In genomic region chr2:17827785-17828184, GRCh38 we compare ENCODE assay signal across 29 cellular contexts. TPM values are rescaled to one million over a fixed set of nuclear protein-coding genes. Genes with fewer than 3 reads are reported as not detected.
"Had no signal": no experiment of that assay in that cellular context is flagged by ENCODE, and none has a peak within 500 bp of the region (broad histone marks: within the 10 kb centered on the region; RNA-seq: fewer than 3 reads in every experiment).

No MANE protein-coding gene starts in this region.

- H3K9ac ChIP-seq: KMS-11 had no signal

- H2AFZ ChIP-seq: PC-9 had no signal

- H3K4me3 ChIP-seq: cardiac muscle cell, PC-9, SK-N-MC had no signal

- DNase-seq: activated CD4-positive, alpha-beta memory T cell treated with anti-CD3 and anti-CD28 coated beads for 36 hours; activated CD4-positive, alpha-beta T cell treated with anti-CD3 and anti-CD28 coated beads for 36 hours; activated CD4-positive, alpha-beta T cell treated with anti-CD3 and anti-CD28 coated beads, Interleukin-2, amount 10 ng/mL, durations not matched to agents 7 days and 5 days; activated CD8-positive, alpha-beta memory T cell treated with anti-CD3 and anti-CD28 coated beads, Interleukin-2, amount 50 U/mL, for 4 hours; activated effector memory CD4-positive, alpha-beta T cell treated with Interleukin-2 at 50 U/mL for 16 hours; activated naive CD4-positive, alpha-beta T cell treated with anti-CD3 and anti-CD28 coated beads, Interleukin-2, amount 10 ng/mL, durations not matched to agents 7 days and 5 days; activated naive CD8-positive, alpha-beta T cell treated with anti-CD3 and anti-CD28 coated beads, Interleukin-2, amount 50 U/mL, for 24 hours; activated T-cell treated with anti-CD3 and anti-CD28 coated beads, Interleukin-2, amount 50 U/mL, for 48 hours; aorta; NCI-H1092 treated with DMSO at 0.1 percent for 48 hours; NCI-H1417 treated with DMSO at 0.1 percent for 48 hours; NCI-H187 treated with DMSO at 0.1 percent for 48 hours; NCI-H2171 treated with DMSO at 0.1 percent for 48 hours; NCI-H2227 treated with DMSO at 0.1 percent for 48 hours; NCI-H446 treated with DMSO at 0.1 percent for 48 hours; NCI-H524; NK-92 treated with Interleukin-12 subunit alpha and Interleukin-12 subunit beta, amount 100 ng/mL, for 24 hours; PC-9; Right ventricle myocardium superior; T1000 had no signal

- H3K27ac ChIP-seq: cardiac muscle cell, KMS-11, PC-9, SK-N-MC had no signal

- H3K9me3 Mint-ChIP-seq: activated CD4-positive, alpha-beta memory T cell treated with anti-CD3 and anti-CD28 coated beads for 36 hours; activated CD4-positive, alpha-beta T cell treated with anti-CD3 and anti-CD28 coated beads, Interleukin-2, amount 10 ng/mL, durations not matched to agents 7 days and 5 days; activated naive CD4-positive, alpha-beta T cell treated with anti-CD3 and anti-CD28 coated beads, Interleukin-2, amount 10 ng/mL, durations not matched to agents 7 days and 5 days; activated naive CD8-positive, alpha-beta T cell treated with anti-CD3 and anti-CD28 coated beads, Interleukin-2, amount 50 U/mL, for 24 hours; central memory CD8-positive, alpha-beta T cell had no signal

- FAIRE-seq: RCC 7860 had no signal

- H3K4me3 Mint-ChIP-seq: activated CD4-positive, alpha-beta memory T cell treated with anti-CD3 and anti-CD28 coated beads for 36 hours; activated CD4-positive, alpha-beta T cell treated with anti-CD3 and anti-CD28 coated beads for 36 hours; activated CD4-positive, alpha-beta T cell treated with anti-CD3 and anti-CD28 coated beads, Interleukin-2, amount 10 ng/mL, durations not matched to agents 7 days and 5 days; activated naive CD4-positive, alpha-beta T cell treated with anti-CD3 and anti-CD28 coated beads, Interleukin-2, amount 10 ng/mL, durations not matched to agents 7 days and 5 days; activated naive CD8-positive, alpha-beta T cell; activated naive CD8-positive, alpha-beta T cell treated with anti-CD3 and anti-CD28 coated beads, Interleukin-2, amount 50 U/mL, for 24 hours; central memory CD8-positive, alpha-beta T cell had no signal

- H3K36me3 ChIP-seq: cardiac muscle cell had no signal

- H3K36me3 Mint-ChIP-seq: activated CD4-positive, alpha-beta memory T cell treated with anti-CD3 and anti-CD28 coated beads for 36 hours; activated naive CD4-positive, alpha-beta T cell treated with anti-CD3 and anti-CD28 coated beads, Interleukin-2, amount 10 ng/mL, durations not matched to agents 7 days and 5 days; activated naive CD8-positive, alpha-beta T cell had no signal

- H3K4me2 ChIP-seq: KMS-11, PC-9 had no signal

- H3K4me1 Mint-ChIP-seq: activated CD4-positive, alpha-beta T cell treated with anti-CD3 and anti-CD28 coated beads for 36 hours; activated naive CD8-positive, alpha-beta T cell treated with anti-CD3 and anti-CD28 coated beads, Interleukin-2, amount 50 U/mL, for 24 hours; central memory CD8-positive, alpha-beta T cell had no signal

- H3K27ac Mint-ChIP-seq: activated CD4-positive, alpha-beta memory T cell treated with anti-CD3 and anti-CD28 coated beads for 36 hours; activated CD4-positive, alpha-beta T cell treated with anti-CD3 and anti-CD28 coated beads for 36 hours; activated CD4-positive, alpha-beta T cell treated with anti-CD3 and anti-CD28 coated beads, Interleukin-2, amount 10 ng/mL, durations not matched to agents 7 days and 5 days; activated naive CD4-positive, alpha-beta T cell treated with anti-CD3 and anti-CD28 coated beads, Interleukin-2, amount 10 ng/mL, durations not matched to agents 7 days and 5 days; activated naive CD8-positive, alpha-beta T cell; activated naive CD8-positive, alpha-beta T cell treated with anti-CD3 and anti-CD28 coated beads, Interleukin-2, amount 50 U/mL, for 24 hours had no signal

RNA-seq across cellular contexts. Expression of gene MSGN1, which starts 11.5 kb away (rescaled TPM):
- total RNA-seq: activated CD4-positive, alpha-beta memory T cell treated with anti-CD3 and anti-CD28 coated beads for 36 hours; activated CD4-positive, alpha-beta T cell treated with anti-CD3 and anti-CD28 coated beads for 36 hours; activated CD4-positive, alpha-beta T cell treated with anti-CD3 and anti-CD28 coated beads, Interleukin-2, amount 10 ng/mL, durations not matched to agents 7 days and 5 days; aorta; cardiac muscle cell; M059J; PC-9; Right ventricle myocardium superior; T-helper 1 cell treated with Interleukin-12 subunit alpha and Interleukin-12 subunit beta and Interleukin-4 antibody, amounts not matched to agents 30 ng/mL and 1 ng/mL, for 36 hours; T-helper 2 cell treated with Interferon-gamma antibody and Interleukin-4, amounts not matched to agents 100 ng/mL and 5 ng/mL, for 36 hours had no signal
- polyA plus RNA-seq: aorta, cardiac muscle cell had no signal

RNA-seq across cellular contexts. Expression of gene KCNS3, which starts 50.7 kb away (rescaled TPM):
- total RNA-seq: activated CD4-positive, alpha-beta T cell treated with anti-CD3 and anti-CD28 coated beads, Interleukin-2, amount 10 ng/mL, durations not matched to agents 7 days and 5 days; T-helper 1 cell treated with Interleukin-12 subunit alpha and Interleukin-12 subunit beta and Interleukin-4 antibody, amounts not matched to agents 30 ng/mL and 1 ng/mL, for 36 hours; T-helper 2 cell treated with Interferon-gamma antibody and Interleukin-4, amounts not matched to agents 100 ng/mL and 5 ng/mL, for 36 hours had no signal
